9 cellular contexts compared by ENCODE assay signal in genomic region chr19:48674921-48675824, GRCh38. TPM values are rescaled to one million over a fixed set of nuclear protein-coding genes. Genes with fewer than 3 reads are reported as not detected.
DNase-seq lines count a peak whose midpoint lies in the region; ATAC-seq and TF ChIP-seq lines count a peak whose summit lies in the region.
"Had no signal": no experiment of that assay in that cellular context is flagged by ENCODE, and none has a peak within 500 bp of the region (broad histone marks: within the 10 kb centered on the region; RNA-seq: fewer than 3 reads in every experiment).

No MANE protein-coding gene starts in this region.

- H3K36me3 ChIP-seq in PC-9 (ENCODE audit: low read depth) (no peaks in the 10 kb centered on the region), esophagus squamous epithelium (no peaks in the 10 kb centered on the region)

- H3K27ac ChIP-seq in PC-9 = no peak overlapping the region
- H3K27ac ChIP-seq in esophagus squamous epithelium = peak overlapping the region in 1 of 4 donors; percentile 74

- POLR2A ChIA-PET in PC-9 (lab: Charles Lee; ENCODE audit: unreplicated experiment) = interaction anchor here (0.6 kb wide), 1 partner anchor 73 kb away, joined by 10 read pairs; no protein-coding TSS in a partner anchor
- POLR2A ChIA-PET in naive thymus-derived CD8-positive, alpha-beta T cell (lab: Charles Lee) = interaction anchor here (0.6 to 3.1 kb wide), 7 partner anchors 17 to 67 kb away, joined by 3 to 24 read pairs (median 3); partner anchors contain the start of genes CA11 and DBP

- H3K79me2 ChIP-seq in PC-9 (ENCODE audit: low read depth) = no peaks in the 10 kb centered on the region

- peak; percentile 78 for TF ChIP-seq RAD21 in Ishikawa (IDR thresholded peaks at IDR 0.05; ENCODE audit: low read depth)

- ATAC-seq in naive thymus-derived CD8-positive, alpha-beta T cell = peak; percentile 97 to 99
- ATAC-seq in GM19467 (IDR thresholded peaks at IDR 0.05; ENCODE audit: unreplicated experiment) = no peak

- H3K9me2 ChIP-seq in PC-9 (ENCODE audit: insufficient read depth) = no peaks in the 10 kb centered on the region

- no peaks in the 10 kb centered on the region for H3K27me3 ChIP-seq in PC-9 (ENCODE audit: insufficient read depth, low read depth)
- H3K27me3 ChIP-seq in esophagus squamous epithelium = no peaks in the 10 kb centered on the region

- peaks cover 6% of the 10 kb centered on the region for H3K4me1 Mint-ChIP-seq in activated T-cell treated with anti-CD3 and anti-CD28 coated beads, Interleukin-2, amount 50 U/mL, for 24 hours (ENCODE audit: low read depth)
- peaks cover 3 to 11% (median 6%) of the 10 kb centered on the region in 4 donors for H3K4me1 Mint-ChIP-seq in naive thymus-derived CD8-positive, alpha-beta T cell

- H3K4me2 ChIP-seq in PC-9 = peak overlapping the region; percentile 39

- H3K4me1 ChIP-seq in PC-9 (replicated peaks; ENCODE audit: insufficient read depth) (peaks cover 32% of the 10 kb centered on the region), esophagus squamous epithelium (peaks cover 0 to 30% (median 8%) of the 10 kb centered on the region in 3 donors)

- H3K27me3 Mint-ChIP-seq in activated T-cell treated with anti-CD3 and anti-CD28 coated beads, Interleukin-2, amount 50 U/mL, for 24 hours = no peaks in the 10 kb centered on the region
- no peaks in the 10 kb centered on the region for H3K27me3 Mint-ChIP-seq in naive thymus-derived CD8-positive, alpha-beta T cell

- no peak for TF ChIP-seq EP300 in Ishikawa (IDR thresholded peaks at IDR 0.05; ENCODE audit: borderline replicate concordance)

- no peak overlapping the region for H2AFZ ChIP-seq in PC-9

- 44 to 72% methylated on average over 9 to 16 of the region's 28 CpGs for WGBS in esophagus squamous epithelium, 2 donors

- CTCF ChIA-PET in PC-9 (lab: Charles Lee) = interaction anchor here (0.6 to 1.4 kb wide), 5 partner anchors 19 to 349 kb away, joined by 3 to 4 read pairs (median 4); no protein-coding TSS in a partner anchor

- H3K9me3 ChIP-seq in PC-9 (ENCODE audit: insufficient read depth, low read depth) = no peaks in the 10 kb centered on the region
- H3K9me3 ChIP-seq in esophagus squamous epithelium = no peaks in the 10 kb centered on the region

- H3K4me3 ChIP-seq in PC-9 = no peak overlapping the region
- no peak overlapping the region for H3K4me3 ChIP-seq in esophagus squamous epithelium

- H3K27ac Mint-ChIP-seq in activated T-cell treated with anti-CD3 and anti-CD28 coated beads, Interleukin-2, amount 50 U/mL, for 24 hours = no peak overlapping the region
- peak overlapping the region in 5 of 10 donors; percentile 8 to 54 (median 34) for H3K27ac Mint-ChIP-seq in naive thymus-derived CD8-positive, alpha-beta T cell

- no peak for TF ChIP-seq POLR2A in esophagus squamous epithelium (IDR thresholded peaks at IDR 0.05)

- TF ChIP-seq CTCF in PC-9 (conservative IDR thresholded peaks at IDR 0.05) (peak; percentile 92), esophagus squamous epithelium (IDR thresholded peaks at IDR 0.05) (peak; percentile 64 to 90 (median 88))

- H4K20me1 ChIP-seq in PC-9 (ENCODE audit: insufficient read depth) = no peaks in the 10 kb centered on the region

- intact Hi-C loops in PC-9 (cut with micrococcal nuclease; ENCODE audit: unreplicated experiment) (loop anchor here (1.0 to 5.0 kb wide), 4 partner anchors 62 to 160 kb away; partner anchors contain the start of gene FUT1), esophagus squamous epithelium (cut with DNase I) (no loop called here)

- no peaks in the 10 kb centered on the region for H3K36me3 Mint-ChIP-seq in activated T-cell treated with anti-CD3 and anti-CD28 coated beads, Interleukin-2, amount 50 U/mL, for 24 hours (ENCODE audit: low read depth)
- H3K36me3 Mint-ChIP-seq in naive thymus-derived CD8-positive, alpha-beta T cell = no peaks in the 10 kb centered on the region

- H3F3A ChIP-seq in PC-9 (ENCODE audit: insufficient read depth, low read depth) = peaks cover 20% of the 10 kb centered on the region; the same call in 1 of the 2 replicates

- no TSS peak for BruUV-seq in PC-9 (replicated peaks; lab: Mats Ljungman, UMichigan)

- DNase-seq in COR-L47 (lab: John Stamatoyannopoulos, UW) (peak; percentile 74), PC-9 (peak; percentile 71 to 72), esophagus squamous epithelium (lab: John Stamatoyannopoulos, UW) (peak; percentile 13)
- peak; percentile 80 for DNase-seq in activated T-cell treated with anti-CD3 and anti-CD28 coated beads, Interleukin-2, amount 50 U/mL, for 24 hours
- DNase-seq in naive thymus-derived CD8-positive, alpha-beta T cell = peak; percentile 50 to 85 (median 74)
- DNase-seq in stimulated activated CD8-positive, alpha-beta memory T cell treated with anti-CD3 and anti-CD28 coated beads, Interleukin-7, amount 100 ng/mL, for 48 hours (ENCODE audit: extremely low read depth in 1 of 2, low read depth in 1 of 2) = peak; percentile 43 to 65

- no peak overlapping the region for H3K4me3 Mint-ChIP-seq in activated T-cell treated with anti-CD3 and anti-CD28 coated beads, Interleukin-2, amount 50 U/mL, for 24 hours
- no peak overlapping the region for H3K4me3 Mint-ChIP-seq in naive thymus-derived CD8-positive, alpha-beta T cell

- no peaks in the 10 kb centered on the region for H3K9me3 Mint-ChIP-seq in activated T-cell treated with anti-CD3 and anti-CD28 coated beads, Interleukin-2, amount 50 U/mL, for 24 hours
- peaks cover 0 to 1% (median 0%) of the 10 kb centered on the region in 9 donors for H3K9me3 Mint-ChIP-seq in naive thymus-derived CD8-positive, alpha-beta T cell

TF ChIP-seq in Ishikawa, 13 proteins besides CTCF, POLR2A, EP300 and RAD21:
- TF ChIP-seq MAX (IDR thresholded peaks at IDR 0.05) = peak; percentile 9; the same call in 1 of the 2 replicates
- no peak for TF ChIP-seq TAF1 (IDR thresholded peaks at IDR 0.05; ENCODE audit: low read depth)
- no peak for TF ChIP-seq ZBTB7A (IDR thresholded peaks at IDR 0.05; ENCODE audit: low read depth)
- no peak for TF ChIP-seq NFIC (IDR thresholded peaks at IDR 0.05)
- peak; percentile 62 for TF ChIP-seq YY1 (IDR thresholded peaks at IDR 0.05; ENCODE audit: low read depth)
- TF ChIP-seq CEBPB (IDR thresholded peaks at IDR 0.05) = no peak
- no peak for TF ChIP-seq USF1 (IDR thresholded peaks at IDR 0.05)
- TF ChIP-seq TCF12 (IDR thresholded peaks at IDR 0.05; ENCODE audit: low read depth) = no peak
- TF ChIP-seq TEAD4 (IDR thresholded peaks at IDR 0.05) = peak; percentile 55
TF ChIP-seq in Ishikawa: peak in this region for 3.

RNA-seq across cellular contexts. Expression of gene NTN5, which starts 2.4 kb away (rescaled TPM):
- 2.9 and 7.4 TPM in 2 replicates for total RNA-seq in PC-9 (2021)
- total RNA-seq in esophagus squamous epithelium = under 1 TPM in 1 of 4 donors, not detected in 3; 0.57 TPM
- total RNA-seq in naive thymus-derived CD8-positive, alpha-beta T cell = 1 to 10 TPM; 1.7 to 2.9 TPM
- under 1 TPM in 2 of 3 donors, not detected in 1; 0.17 to 0.25 TPM for polyA plus RNA-seq in naive thymus-derived CD8-positive, alpha-beta T cell

RNA-seq across cellular contexts. Expression of gene FUT2, which starts 20.6 kb away (rescaled TPM):
- total RNA-seq in PC-9 (2021) (8.7 and 9.6 TPM in 2 replicates), esophagus squamous epithelium (100 to 1,000 TPM in 1 of 4 donors, 10 to 100 TPM in 3; 12.2 to 125 (median 38.5) TPM)
- not detected for total RNA-seq in naive thymus-derived CD8-positive, alpha-beta T cell
- 1 to 10 TPM in 1 of 3 donors, under 1 TPM in 2; 0.17 to 1.8 (median 0.17) TPM for polyA plus RNA-seq in naive thymus-derived CD8-positive, alpha-beta T cell
- total RNA-seq: activated CD8-positive, alpha-beta memory T cell treated with anti-CD3 and anti-CD28 coated beads for 36 hours had no signal

RNA-seq across cellular contexts. Expression of gene CA11, which starts 29.2 kb away (rescaled TPM):
- total RNA-seq in PC-9 (2021) = 11.0 and 12.2 TPM in 2 replicates
- total RNA-seq in esophagus squamous epithelium = 1 to 10 TPM; 1.4 to 6.9 (median 5.2) TPM
- 10 to 100 TPM; 16.2 to 21.3 TPM for total RNA-seq in naive thymus-derived CD8-positive, alpha-beta T cell
- polyA plus RNA-seq in naive thymus-derived CD8-positive, alpha-beta T cell = 10 to 100 TPM in 1 of 3 donors, 1 to 10 TPM in 2; 6.6 to 14.1 (median 7.2) TPM

RNA-seq across cellular contexts. Expression of gene DBP, which starts 38.0 kb away (rescaled TPM):
- total RNA-seq in PC-9 (2021) = 48.2 and 48.6 TPM in 2 replicates
- total RNA-seq in esophagus squamous epithelium = 10 to 100 TPM in 3 of 4 donors, 1 to 10 TPM in 1; 4.2 to 16.2 (median 11.7) TPM
- total RNA-seq in naive thymus-derived CD8-positive, alpha-beta T cell = 10 to 100 TPM; 63.1 to 66.6 TPM
- 10 to 100 TPM; 37.5 to 97.8 (median 63.1) TPM for polyA plus RNA-seq in naive thymus-derived CD8-positive, alpha-beta T cell

RNA-seq across cellular contexts. Expression of gene MAMSTR, which starts 44.4 kb away (rescaled TPM):
- 2.6 and 3.9 TPM in 2 replicates for total RNA-seq in PC-9 (2021)
- total RNA-seq in esophagus squamous epithelium = 1 to 10 TPM in 1 of 4 donors, under 1 TPM in 1, not detected in 2; 0.57 to 2.0 TPM
- 1 to 10 TPM; 2.1 to 2.4 TPM for total RNA-seq in naive thymus-derived CD8-positive, alpha-beta T cell
- polyA plus RNA-seq in naive thymus-derived CD8-positive, alpha-beta T cell = under 1 TPM; 0.28 to 0.77 (median 0.49) TPM

Comparison
In these comparisons a context has a peak if more than half of its experiments do, and no peak if none do; other contexts are left out.
1. DNase-seq: peak in every context shown above with its lines; median percentile 80 in activated T-cell treated with anti-CD3 and anti-CD28 coated beads, Interleukin-2, amount 50 U/mL, for 24 hours; 74 in COR-L47; 74 in naive thymus-derived CD8-positive, alpha-beta T cell; 72 in PC-9; 54 in stimulated activated CD8-positive, alpha-beta memory T cell treated with anti-CD3 and anti-CD28 coated beads, Interleukin-7, amount 100 ng/mL, for 48 hours; 13 in esophagus squamous epithelium.